ENCODE assay signal across 1 cellular context in the genomic region with DNA sequence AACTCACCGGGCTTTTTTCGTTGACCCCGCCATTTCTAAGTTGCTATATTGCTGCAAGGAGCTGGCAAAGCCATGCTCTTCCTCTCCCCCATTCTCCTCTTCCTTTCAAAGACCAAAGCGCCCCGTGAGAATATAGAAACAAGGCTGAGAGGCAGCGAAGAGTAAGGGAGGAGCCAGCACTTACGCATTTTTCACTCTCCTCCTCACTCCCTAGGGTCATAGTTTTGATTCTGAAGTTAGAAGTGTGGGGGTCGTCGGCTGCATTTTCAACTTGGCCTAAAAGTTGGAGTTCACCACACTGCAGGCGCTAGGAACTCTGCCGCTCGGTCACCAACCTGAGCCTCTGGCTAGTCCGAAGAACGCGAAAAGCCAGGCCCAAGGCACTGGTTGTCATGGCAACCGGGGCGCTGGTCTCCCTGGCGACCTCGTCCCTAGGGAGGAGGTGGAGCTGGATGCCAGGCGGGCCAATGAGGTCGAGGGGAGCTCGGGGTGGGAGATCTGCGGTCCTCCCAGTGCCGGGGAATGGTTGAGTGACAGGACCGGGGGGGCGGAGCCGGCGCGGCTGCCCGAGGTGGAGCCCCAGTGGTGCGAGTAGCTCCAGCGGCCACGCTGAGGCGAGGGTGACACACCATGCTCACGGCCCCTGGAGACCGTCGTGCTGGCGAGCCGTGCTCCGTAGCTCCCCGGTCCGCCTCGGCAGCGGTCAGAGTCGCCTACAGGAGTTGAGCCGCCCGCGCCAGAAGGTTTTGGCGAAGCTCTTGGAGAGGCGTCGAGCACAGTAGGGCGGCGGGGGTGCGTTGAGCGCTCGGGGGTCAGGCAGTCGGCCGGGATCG.
TF ChIP-seq lines count a peak whose summit lies in the region.

A gene with protein sequence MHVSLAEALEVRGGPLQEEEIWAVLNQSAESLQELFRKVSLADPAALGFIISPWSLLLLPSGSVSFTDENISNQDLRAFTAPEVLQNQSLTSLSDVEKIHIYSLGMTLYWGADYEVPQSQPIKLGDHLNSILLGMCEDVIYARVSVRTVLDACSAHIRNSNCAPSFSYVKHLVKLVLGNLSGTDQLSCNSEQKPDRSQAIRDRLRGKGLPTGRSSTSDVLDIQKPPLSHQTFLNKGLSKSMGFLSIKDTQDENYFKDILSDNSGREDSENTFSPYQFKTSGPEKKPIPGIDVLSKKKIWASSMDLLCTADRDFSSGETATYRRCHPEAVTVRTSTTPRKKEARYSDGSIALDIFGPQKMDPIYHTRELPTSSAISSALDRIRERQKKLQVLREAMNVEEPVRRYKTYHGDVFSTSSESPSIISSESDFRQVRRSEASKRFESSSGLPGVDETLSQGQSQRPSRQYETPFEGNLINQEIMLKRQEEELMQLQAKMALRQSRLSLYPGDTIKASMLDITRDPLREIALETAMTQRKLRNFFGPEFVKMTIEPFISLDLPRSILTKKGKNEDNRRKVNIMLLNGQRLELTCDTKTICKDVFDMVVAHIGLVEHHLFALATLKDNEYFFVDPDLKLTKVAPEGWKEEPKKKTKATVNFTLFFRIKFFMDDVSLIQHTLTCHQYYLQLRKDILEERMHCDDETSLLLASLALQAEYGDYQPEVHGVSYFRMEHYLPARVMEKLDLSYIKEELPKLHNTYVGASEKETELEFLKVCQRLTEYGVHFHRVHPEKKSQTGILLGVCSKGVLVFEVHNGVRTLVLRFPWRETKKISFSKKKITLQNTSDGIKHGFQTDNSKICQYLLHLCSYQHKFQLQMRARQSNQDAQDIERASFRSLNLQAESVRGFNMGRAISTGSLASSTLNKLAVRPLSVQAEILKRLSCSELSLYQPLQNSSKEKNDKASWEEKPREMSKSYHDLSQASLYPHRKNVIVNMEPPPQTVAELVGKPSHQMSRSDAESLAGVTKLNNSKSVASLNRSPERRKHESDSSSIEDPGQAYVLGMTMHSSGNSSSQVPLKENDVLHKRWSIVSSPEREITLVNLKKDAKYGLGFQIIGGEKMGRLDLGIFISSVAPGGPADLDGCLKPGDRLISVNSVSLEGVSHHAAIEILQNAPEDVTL (N-terminal part only) (plus strand): TSS at position 590 of the 833 bp plus-strand sequence. CDS start 40,942 bp downstream, outside the sequence.

TF ChIP-seq in HepG2, 621 proteins besides CTCF, POLR2A, EP300 and RAD21 (continued from another document):
- TF ChIP-seq, protein P1, sequence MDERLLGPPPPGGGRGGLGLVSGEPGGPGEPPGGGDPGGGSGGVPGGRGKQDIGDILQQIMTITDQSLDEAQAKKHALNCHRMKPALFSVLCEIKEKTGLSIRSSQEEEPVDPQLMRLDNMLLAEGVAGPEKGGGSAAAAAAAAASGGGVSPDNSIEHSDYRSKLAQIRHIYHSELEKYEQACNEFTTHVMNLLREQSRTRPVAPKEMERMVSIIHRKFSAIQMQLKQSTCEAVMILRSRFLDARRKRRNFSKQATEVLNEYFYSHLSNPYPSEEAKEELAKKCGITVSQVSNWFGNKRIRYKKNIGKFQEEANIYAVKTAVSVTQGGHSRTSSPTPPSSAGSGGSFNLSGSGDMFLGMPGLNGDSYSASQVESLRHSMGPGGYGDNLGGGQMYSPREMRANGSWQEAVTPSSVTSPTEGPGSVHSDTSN (CRISPR knock-in tag; IDR thresholded peaks at IDR 0.05): peak; percentile 56; the same call in 1 of the 2 replicates
- TF ChIP-seq SMC3 (IDR thresholded peaks at IDR 0.05; ENCODE audit: low read length) (no peak), ZNF292 (CRISPR knock-in tag; IDR thresholded peaks at IDR 0.05; ENCODE audit: borderline replicate concordance, low read depth) (no peak), ZNF33B (CRISPR knock-in tag; IDR thresholded peaks at IDR 0.05) (no peak), ZNF777 (CRISPR knock-in tag; IDR thresholded peaks at IDR 0.05) (peak; percentile 54; the same call in 1 of the 2 replicates), EEA1 (CRISPR knock-in tag; IDR thresholded peaks at IDR 0.05; ENCODE audit: borderline replicate concordance) (no peak), ZMYM3 (CRISPR knock-in tag; IDR thresholded peaks at IDR 0.05) (no peak), ZNF235 (CRISPR knock-in tag; IDR thresholded peaks at IDR 0.05; ENCODE audit: borderline replicate concordance) (no peak), RFX3 (CRISPR knock-in tag; IDR thresholded peaks at IDR 0.05) (peak; percentile 74), MXI1 (IDR thresholded peaks at IDR 0.05; ENCODE audit: borderline replicate concordance, low read depth, low read length) (peak; percentile 43; the same call in 1 of the 3 replicates), NFYB (CRISPR knock-in tag; IDR thresholded peaks at IDR 0.05) (peak; percentile 59), RFX1 (IDR thresholded peaks at IDR 0.05) (peak; percentile 80), NFYC (CRISPR knock-in tag; IDR thresholded peaks at IDR 0.05) (0 out of 2 replicates have a peak, but pooled peaks have one; percentile 26)
- TF ChIP-seq, protein P2, sequence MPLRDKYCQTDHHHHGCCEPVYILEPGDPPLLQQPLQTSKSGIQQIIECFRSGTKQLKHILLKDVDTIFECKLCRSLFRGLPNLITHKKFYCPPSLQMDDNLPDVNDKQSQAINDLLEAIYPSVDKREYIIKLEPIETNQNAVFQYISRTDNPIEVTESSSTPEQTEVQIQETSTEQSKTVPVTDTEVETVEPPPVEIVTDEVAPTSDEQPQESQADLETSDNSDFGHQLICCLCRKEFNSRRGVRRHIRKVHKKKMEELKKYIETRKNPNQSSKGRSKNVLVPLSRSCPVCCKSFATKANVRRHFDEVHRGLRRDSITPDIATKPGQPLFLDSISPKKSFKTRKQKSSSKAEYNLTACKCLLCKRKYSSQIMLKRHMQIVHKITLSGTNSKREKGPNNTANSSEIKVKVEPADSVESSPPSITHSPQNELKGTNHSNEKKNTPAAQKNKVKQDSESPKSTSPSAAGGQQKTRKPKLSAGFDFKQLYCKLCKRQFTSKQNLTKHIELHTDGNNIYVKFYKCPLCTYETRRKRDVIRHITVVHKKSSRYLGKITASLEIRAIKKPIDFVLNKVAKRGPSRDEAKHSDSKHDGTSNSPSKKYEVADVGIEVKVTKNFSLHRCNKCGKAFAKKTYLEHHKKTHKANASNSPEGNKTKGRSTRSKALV (CRISPR knock-in tag; IDR thresholded peaks at IDR 0.05): no peak
